Comparison of ENCODE assay signal across 8 cellular contexts in the genomic region with DNA sequence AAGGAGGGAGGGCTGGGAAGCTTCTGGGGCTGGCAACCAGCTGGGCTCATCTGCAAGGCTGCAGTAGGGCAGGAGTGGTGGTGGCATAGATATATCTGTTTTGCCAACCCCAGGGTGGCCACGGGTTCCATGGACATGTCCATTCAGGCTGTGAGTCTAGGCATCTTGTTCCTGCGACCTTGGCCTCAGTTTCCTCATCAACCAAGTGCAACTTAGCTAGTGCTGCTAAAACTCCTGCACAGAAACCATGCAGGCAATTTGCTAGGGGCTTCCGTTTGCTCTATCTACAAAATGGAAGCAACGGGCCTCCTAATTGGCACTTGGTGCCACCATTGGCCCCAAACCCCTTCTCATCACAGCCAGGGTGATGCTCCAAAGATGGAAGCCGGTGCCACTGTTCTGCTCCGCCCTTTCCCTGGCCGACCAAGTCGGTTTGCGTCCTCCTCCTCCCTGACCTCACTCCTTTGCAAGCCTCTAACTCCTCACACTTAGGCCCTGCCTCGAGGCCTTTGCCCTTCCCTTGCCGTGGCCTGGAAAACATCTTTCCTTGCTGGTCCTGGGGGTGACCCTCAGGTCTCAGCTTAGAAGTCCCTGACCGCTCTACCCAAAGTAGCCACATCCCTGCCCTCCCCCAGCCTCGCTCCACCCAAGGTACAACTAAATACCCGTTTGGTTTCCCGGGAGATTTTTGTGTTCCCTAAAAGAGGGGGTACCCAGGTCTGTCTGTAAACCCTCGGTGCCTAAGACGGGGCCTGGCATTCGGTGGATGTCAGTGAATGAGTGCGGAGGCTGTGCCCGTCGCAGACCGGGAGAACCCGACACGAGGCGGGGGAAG. TPM values are rescaled to one million over a fixed set of nuclear protein-coding genes. Genes with fewer than 3 reads are reported as not detected.
A peak's percentile ranks its signal among the peaks of the same experiment; 100 is the strongest.
DNase-seq lines count a peak whose midpoint lies in the region; ATAC-seq and TF ChIP-seq lines count a peak whose summit lies in the region.

No MANE protein-coding gene starts in this region.

- peaks cover 17% of the 10 kb centered on the region for H4K20me1 ChIP-seq in osteoblast (ENCODE audit: insufficient read depth, low read length)

- POLR2A ChIA-PET in Caco-2 (lab: Charles Lee), result interaction anchor here (0.5 to 1.9 kb wide), 26 partner anchors 9 to 1397 kb away, joined by 3 to 18 read pairs (median 5); a partner anchor contains a TSS

- H3K9me3 ChIP-seq in Caco-2 (no peaks in the 10 kb centered on the region), osteoblast (ENCODE audit: low read depth, low read length) (no peaks in the 10 kb centered on the region)

- H3K4me1 ChIP-seq in Caco-2 (peaks cover 45% of the 10 kb centered on the region), osteoblast (ENCODE audit: insufficient read depth, low read length) (peaks cover 45% of the 10 kb centered on the region)

- H3K36me3 ChIP-seq in Caco-2 (ENCODE audit: control insufficient read depth, insufficient read depth, low read length) (no peaks in the 10 kb centered on the region; the same call in 1 of the 2 replicates), osteoblast (ENCODE audit: insufficient read depth, low read length) (no peaks in the 10 kb centered on the region)

- intact Hi-C loops in Caco-2 (cut with micrococcal nuclease; ENCODE audit: unreplicated experiment), result no loop called here

- peaks cover 31% of the 10 kb centered on the region for H3K4me1 Mint-ChIP-seq in Caco-2 (ENCODE audit: low read depth, unreplicated experiment)

- peak overlapping the region; percentile 88 for H3K4me2 ChIP-seq in osteoblast (ENCODE audit: insufficient read depth, low read length)

- H3K27ac Mint-ChIP-seq in Caco-2 (ENCODE audit: unreplicated experiment), result peak overlapping the region; percentile 98

- TSS peak; percentile 34 for BruUV-seq in Caco-2 (replicated peaks; lab: Mats Ljungman, UMichigan)

- TF ChIP-seq CTCF in Caco-2 (IDR thresholded peaks at IDR 0.05; ENCODE audit: insufficient read depth in 1 of 2, low read depth in 1 of 2, low read length in 1 of 2, severe bottlenecking in 1 of 2, unreplicated experiment in 1 of 2) (no peak), osteoblast (IDR thresholded peaks at IDR 0.05; ENCODE audit: extremely low read depth, low read depth, low read length) (no peak), GM20000 (IDR thresholded peaks at IDR 0.05; ENCODE audit: extremely low read depth, missing control alignments) (no peak)

- no peaks in the 10 kb centered on the region for H3K9me3 Mint-ChIP-seq in Caco-2 (ENCODE audit: unreplicated experiment)

- H3K27me3 ChIP-seq in Caco-2 (replicated peaks; ENCODE audit: control insufficient read depth, insufficient read depth, low read length) (no peaks in the 10 kb centered on the region), osteoblast (ENCODE audit: insufficient read depth, low read length) (no peaks in the 10 kb centered on the region)

- ATAC-seq in GM18511 (IDR thresholded peaks at IDR 0.05; ENCODE audit: unreplicated experiment) (no peak), GM19023 (IDR thresholded peaks at IDR 0.05; ENCODE audit: unreplicated experiment) (no peak)

- H3K36me3 Mint-ChIP-seq in Caco-2 (ENCODE audit: insufficient read depth, unreplicated experiment), result peaks cover 63% of the 10 kb centered on the region

- CTCF ChIA-PET in Caco-2 (lab: Charles Lee), result interaction anchor here (0.6 to 1.6 kb wide), 9 partner anchors 12 to 1341 kb away, joined by 3 to 8 read pairs (median 4); a partner anchor contains a TSS

- DNase-seq in Caco-2 (no peak), RKO (ENCODE audit: low spot score) (peak; percentile 32), epithelial cell of prostate (ENCODE audit: low read depth, low spot score) (no peak), osteoblast (ENCODE audit: insufficient read length, low spot score, missing footprints) (peak; percentile 88), retina (no peak), GM20000 (ENCODE audit: low spot score) (no peak)

- H3K79me2 ChIP-seq in osteoblast (ENCODE audit: insufficient read depth, low read length), result peaks cover 45% of the 10 kb centered on the region

- peak overlapping the region; percentile 82 for H3K4me3 Mint-ChIP-seq in Caco-2 (ENCODE audit: unreplicated experiment)

- H2AFZ ChIP-seq in osteoblast (ENCODE audit: low read length), result peak overlapping the region; percentile 78

- H3K4me3 ChIP-seq in Caco-2 (ENCODE audit: low read depth, low read length), result peak overlapping the region; percentile 98
- peak overlapping the region; percentile 84 for H3K4me3 ChIP-seq in osteoblast (ENCODE audit: insufficient read depth, low read length)

- H3K27me3 Mint-ChIP-seq in Caco-2 (ENCODE audit: insufficient read depth, unreplicated experiment), result no peaks in the 10 kb centered on the region

- H3K27ac ChIP-seq in epithelial cell of prostate (peak overlapping the region; percentile 100), osteoblast (ENCODE audit: low read depth, low read length) (peak overlapping the region; percentile 95)

RNA-seq across cellular contexts. Expression of a gene that starts 1.2 kb away (rescaled TPM):
- total RNA-seq in Caco-2 (2022) (109 and 118 TPM in 2 replicates), osteoblast (115 and 133 TPM in 2 replicates)

Comparison
In these comparisons a context has a peak if more than half of its experiments do, and no peak if none do; other contexts are left out.
1. DNase-seq: peak in RKO (single experiment) and osteoblast (single experiment); none in Caco-2 (0 of 2), epithelial cell of prostate (single experiment), retina (single experiment) and GM20000 (single experiment).